ENCODE assay signal across 22 cellular contexts in genomic region chr12:70876952-70877351, GRCh38. TPM values are rescaled to one million over a fixed set of nuclear protein-coding genes. Genes with fewer than 3 reads are reported as not detected.
DNase-seq lines count a peak whose midpoint lies in the region; ATAC-seq and TF ChIP-seq lines count a peak whose summit lies in the region.
"Had no signal": no experiment of that assay in that cellular context is flagged by ENCODE, and none has a peak within 500 bp of the region (broad histone marks: within the 10 kb centered on the region; RNA-seq: fewer than 3 reads in every experiment).

No MANE protein-coding gene starts in this region.

- H3K4me3 ChIP-seq in adipocyte (ENCODE audit: low read length) (no peak overlapping the region), foreskin fibroblast (ENCODE audit: low read depth in 1 of 2, low read length in 2 of 2) (no peak overlapping the region), thyroid gland (replicated peaks in 1 of 3) (no peak overlapping the region)
- H3K4me3 ChIP-seq: ascending aorta, GM12878, K562, neural progenitor cell, testis had no signal

- H3K27ac ChIP-seq in thyroid gland, result no peak overlapping the region
- H3K27ac ChIP-seq: 22Rv1, ascending aorta, neural progenitor cell, testis had no signal

- TF ChIP-seq CTCF in foreskin fibroblast (IDR thresholded peaks at IDR 0.05; ENCODE audit: low read depth, low read length), result no peak
- no peak for TF ChIP-seq CTCF in thyroid gland (IDR thresholded peaks at IDR 0.05)

- no peak overlapping the region for H3K9ac ChIP-seq in adipocyte (ENCODE audit: low read length)
- H3K9ac ChIP-seq: neural progenitor cell had no signal

- whole genome bisulfite sequencing in thyroid gland, 2 donors, result 59 to 70% methylated on average over 3 of the region's 3 CpGs

- H3K27me3 ChIP-seq in adipocyte (replicated peaks; ENCODE audit: control insufficient read depth, insufficient read depth, low read length) (no peaks in the 10 kb centered on the region), thyroid gland (no peaks in the 10 kb centered on the region)
- H3K27me3 ChIP-seq: ascending aorta, neural progenitor cell, testis had no signal

- DNase-seq in DMS 273 (lab: John Stamatoyannopoulos, UW; ENCODE audit: unreplicated experiment) (peak; percentile 14), DMS 273 treated with DMSO at 0.1 percent for 48 hours (lab: John Stamatoyannopoulos, UW) (no peak), adipocyte (ENCODE audit: low read depth) (peak; percentile 43), foreskin fibroblast (peak; percentile 72 to 91), stromal cell of bone marrow (ENCODE audit: low read depth) (peak; percentile 9), thyroid gland (no peak), NCI-H345 (lab: John Stamatoyannopoulos, UW) (no peak)
- DNase-seq: activated B cell treated with CpG ODN at 0.5 μM for 24 hours; activated gamma-delta T cell treated with Interleukin-2 at 50 U/mL for 16 hours; CD4-positive, CD25-positive, alpha-beta regulatory T cell; dermis blood vessel endothelial cell; NCI-H1105; stimulated activated CD4-positive, alpha-beta T cell treated with anti-CD3 and anti-CD28 coated beads, Interleukin-4, amount 100 ng/mL, for 1 hour; stimulated activated CD8-positive, alpha-beta memory T cell treated with anti-CD3 and anti-CD28 coated beads, Interleukin-4, amount 100 ng/mL, for 48 hours; T-cell; testis had no signal

- TF ChIP-seq POLR2A in thyroid gland (IDR thresholded peaks at IDR 0.05), result no peak

- H3K9me3 ChIP-seq in adipocyte (ENCODE audit: control insufficient read depth, low read length) (no peaks in the 10 kb centered on the region), thyroid gland (no peaks in the 10 kb centered on the region)
- H3K9me3 ChIP-seq: ascending aorta, testis had no signal

- H3K36me3 ChIP-seq in adipocyte (ENCODE audit: control insufficient read depth, insufficient read depth, low read length, severe bottlenecking) (no peaks in the 10 kb centered on the region), thyroid gland (no peaks in the 10 kb centered on the region)
- H3K36me3 ChIP-seq: ascending aorta, neural progenitor cell had no signal

- H3K4me1 ChIP-seq in adipocyte (ENCODE audit: control insufficient read depth, insufficient read depth, low read length) (no peaks in the 10 kb centered on the region), thyroid gland (no peaks in the 10 kb centered on the region)
- H3K4me1 ChIP-seq: ascending aorta, neural progenitor cell, testis had no signal

- intact Hi-C loops in thyroid gland (cut with DNase I), result no loop called here

- ATAC-seq in GM18867 (IDR thresholded peaks at IDR 0.05; ENCODE audit: unreplicated experiment), result no peak
- ATAC-seq: GM12878, K562, T-cell had no signal

RNA-seq across cellular contexts. Expression of gene PTPRR, which starts 43.6 kb away (rescaled TPM):
- total RNA-seq in thyroid gland, result under 1 TPM in 3 of 4 donors, not detected in 1; 0.39 to 0.94 (median 0.67) TPM
- total RNA-seq: activated B cell treated with CpG ODN at 0.5 μM for 24 hours; ascending aorta; CD4-positive, CD25-positive, alpha-beta regulatory T cell; dermis blood vessel endothelial cell; T-cell had no signal

Comparison
In these comparisons a context has a peak if more than half of its experiments do, and no peak if none do; other contexts are left out.
1. DNase-seq: peak in DMS 273 (single experiment), adipocyte (single experiment), foreskin fibroblast (2 of 2) and stromal cell of bone marrow (single experiment); none in DMS 273 treated with DMSO at 0.1 percent for 48 hours (single experiment), thyroid gland (0 of 2) and NCI-H345 (single experiment).